Comparison of ENCODE assay signal across 1 cellular context in the genomic region with DNA sequence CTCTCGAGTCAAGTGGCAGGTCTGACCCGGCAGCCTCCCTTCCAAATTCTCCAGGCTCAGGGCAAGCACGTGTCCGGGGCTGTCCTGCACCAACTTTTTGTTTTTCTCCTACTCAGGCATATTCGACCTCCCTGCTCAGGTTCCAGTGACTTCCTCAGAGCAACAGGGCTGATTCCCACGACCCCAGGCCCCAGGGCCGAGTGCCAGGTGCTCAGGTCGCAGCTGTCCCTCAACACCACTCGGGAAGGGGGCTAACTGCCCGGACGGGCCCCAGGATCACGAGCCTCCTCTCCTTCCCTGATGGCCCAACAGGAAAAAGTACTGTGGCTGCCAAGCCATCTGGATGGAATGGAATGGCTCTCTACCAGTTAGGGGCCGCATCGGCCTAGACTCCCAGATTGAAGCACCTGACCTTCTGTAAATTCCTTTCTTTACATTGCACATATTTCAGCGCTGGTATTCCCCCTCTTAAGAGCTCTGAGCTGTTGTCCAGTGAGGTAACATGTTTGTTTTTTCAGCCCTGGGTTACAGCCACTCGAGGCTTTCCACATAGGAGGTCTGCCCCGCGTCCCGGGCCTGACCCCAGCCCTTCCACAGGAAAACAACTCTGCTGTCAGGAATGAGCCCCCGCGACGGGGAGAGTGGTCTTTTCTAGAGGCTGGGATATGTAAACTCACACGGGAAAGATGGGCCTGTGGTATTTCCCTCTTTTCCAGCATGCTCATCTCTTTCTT.
TF ChIP-seq lines count a peak whose summit lies in the region.

No MANE protein-coding gene starts in this region.

TF ChIP-seq in HepG2, 621 proteins besides CTCF, POLR2A, EP300 and RAD21 (continued from another document and continues in another):
- TF ChIP-seq U2AF1 (optimal IDR thresholded peaks at IDR 0.05; ENCODE audit: low read depth, low read length) (no peak), BCL6 (CRISPR knock-in tag; IDR thresholded peaks at IDR 0.05) (peak; percentile 70), MYC (CRISPR knock-in tag; IDR thresholded peaks at IDR 0.05; ENCODE audit: borderline replicate concordance) (no peak), ZNF12 (CRISPR knock-in tag; IDR thresholded peaks at IDR 0.05) (no peak), THAP11 (CRISPR knock-in tag; IDR thresholded peaks at IDR 0.05) (peak; percentile 35; the same call in 1 of the 2 replicates), SALL1 (CRISPR knock-in tag; IDR thresholded peaks at IDR 0.05) (peak; percentile 40; the same call in 1 of the 2 replicates), FOXP1 (IDR thresholded peaks at IDR 0.05) (peak; percentile 40; the same call in 1 of the 2 replicates), FOXP1 (CRISPR knock-in tag; IDR thresholded peaks at IDR 0.05) (peak; percentile 83), ZC3H13 (CRISPR knock-in tag; IDR thresholded peaks at IDR 0.05) (no peak), ERF (CRISPR knock-in tag; IDR thresholded peaks at IDR 0.05) (peak; percentile 64), RXRA (CRISPR knock-in tag; IDR thresholded peaks at IDR 0.05) (peak; percentile 74; the same call in 1 of the 2 replicates), ZNF3 (CRISPR knock-in tag; IDR thresholded peaks at IDR 0.05) (no peak), ZNF607 (CRISPR knock-in tag; IDR thresholded peaks at IDR 0.05; ENCODE audit: borderline replicate concordance) (0 out of 2 replicates have a peak, but pooled peaks have one; percentile 25), SOX13 (IDR thresholded peaks at IDR 0.05) (no peak), SOX13 (CRISPR knock-in tag; conservative IDR thresholded peaks at IDR 0.05 in 1 of 2, IDR thresholded peaks at IDR 0.05 in 1 of 2) (peak in 1 of 2 experiments; percentile 75; a peak in 2 of 4 replicates), ZBTB20 (CRISPR knock-in tag; IDR thresholded peaks at IDR 0.05; ENCODE audit: borderline replicate concordance, low read depth) (peak; percentile 68; the same call in 1 of the 2 replicates), LCORL (IDR thresholded peaks at IDR 0.05) (no peak), LCORL (CRISPR knock-in tag; IDR thresholded peaks at IDR 0.05) (peak; percentile 32; the same call in 1 of the 2 replicates), HNF4A (CRISPR knock-in tag; IDR thresholded peaks at IDR 0.05) (0 out of 2 replicates have a peak, but pooled peaks have one; percentile 6), RELA (CRISPR knock-in tag; IDR thresholded peaks at IDR 0.05) (no peak), ELF3 (CRISPR knock-in tag; IDR thresholded peaks at IDR 0.05) (peak; percentile 60), FOXA3 (CRISPR knock-in tag; IDR thresholded peaks at IDR 0.05) (peak; percentile 81), CAMTA2 (CRISPR knock-in tag; IDR thresholded peaks at IDR 0.05; ENCODE audit: borderline replicate concordance) (no peak), PHF21A (CRISPR knock-in tag; IDR thresholded peaks at IDR 0.05) (peak; percentile 47; the same call in 1 of the 2 replicates), GATAD2A (CRISPR knock-in tag; IDR thresholded peaks at IDR 0.05) (peak; percentile 80), GTF2F1 (IDR thresholded peaks at IDR 0.05; ENCODE audit: low read length) (no peak), ZFX (CRISPR knock-in tag; IDR thresholded peaks at IDR 0.05; ENCODE audit: low read depth) (peak; percentile 38; the same call in 1 of the 2 replicates)
- TF ChIP-seq, protein P1, sequence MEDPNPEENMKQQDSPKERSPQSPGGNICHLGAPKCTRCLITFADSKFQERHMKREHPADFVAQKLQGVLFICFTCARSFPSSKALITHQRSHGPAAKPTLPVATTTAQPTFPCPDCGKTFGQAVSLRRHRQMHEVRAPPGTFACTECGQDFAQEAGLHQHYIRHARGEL (CRISPR knock-in tag; IDR thresholded peaks at IDR 0.05), result no peak
- TF ChIP-seq, protein P2, sequence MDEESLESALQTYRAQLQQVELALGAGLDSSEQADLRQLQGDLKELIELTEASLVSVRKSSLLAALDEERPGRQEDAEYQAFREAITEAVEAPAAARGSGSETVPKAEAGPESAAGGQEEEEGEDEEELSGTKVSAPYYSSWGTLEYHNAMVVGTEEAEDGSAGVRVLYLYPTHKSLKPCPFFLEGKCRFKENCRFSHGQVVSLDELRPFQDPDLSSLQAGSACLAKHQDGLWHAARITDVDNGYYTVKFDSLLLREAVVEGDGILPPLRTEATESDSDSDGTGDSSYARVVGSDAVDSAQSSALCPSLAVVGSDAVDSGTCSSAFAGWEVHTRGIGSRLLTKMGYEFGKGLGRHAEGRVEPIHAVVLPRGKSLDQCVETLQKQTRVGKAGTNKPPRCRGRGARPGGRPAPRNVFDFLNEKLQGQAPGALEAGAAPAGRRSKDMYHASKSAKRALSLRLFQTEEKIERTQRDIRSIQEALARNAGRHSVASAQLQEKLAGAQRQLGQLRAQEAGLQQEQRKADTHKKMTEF (CRISPR knock-in tag; IDR thresholded peaks at IDR 0.05), result 0 out of 2 replicates have a peak, but pooled peaks have one; percentile 35
- TF ChIP-seq, protein P3, sequence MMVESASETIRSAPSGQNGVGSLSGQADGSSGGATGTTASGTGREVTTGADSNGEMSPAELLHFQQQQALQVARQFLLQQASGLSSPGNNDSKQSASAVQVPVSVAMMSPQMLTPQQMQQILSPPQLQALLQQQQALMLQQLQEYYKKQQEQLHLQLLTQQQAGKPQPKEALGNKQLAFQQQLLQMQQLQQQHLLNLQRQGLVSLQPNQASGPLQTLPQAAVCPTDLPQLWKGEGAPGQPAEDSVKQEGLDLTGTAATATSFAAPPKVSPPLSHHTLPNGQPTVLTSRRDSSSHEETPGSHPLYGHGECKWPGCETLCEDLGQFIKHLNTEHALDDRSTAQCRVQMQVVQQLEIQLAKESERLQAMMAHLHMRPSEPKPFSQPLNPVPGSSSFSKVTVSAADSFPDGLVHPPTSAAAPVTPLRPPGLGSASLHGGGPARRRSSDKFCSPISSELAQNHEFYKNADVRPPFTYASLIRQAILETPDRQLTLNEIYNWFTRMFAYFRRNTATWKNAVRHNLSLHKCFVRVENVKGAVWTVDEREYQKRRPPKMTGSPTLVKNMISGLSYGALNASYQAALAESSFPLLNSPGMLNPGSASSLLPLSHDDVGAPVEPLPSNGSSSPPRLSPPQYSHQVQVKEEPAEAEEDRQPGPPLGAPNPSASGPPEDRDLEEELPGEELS (CRISPR knock-in tag; IDR thresholded peaks at IDR 0.05), result peak; percentile 60; the same call in 1 of the 2 replicates
- TF ChIP-seq, protein P4, sequence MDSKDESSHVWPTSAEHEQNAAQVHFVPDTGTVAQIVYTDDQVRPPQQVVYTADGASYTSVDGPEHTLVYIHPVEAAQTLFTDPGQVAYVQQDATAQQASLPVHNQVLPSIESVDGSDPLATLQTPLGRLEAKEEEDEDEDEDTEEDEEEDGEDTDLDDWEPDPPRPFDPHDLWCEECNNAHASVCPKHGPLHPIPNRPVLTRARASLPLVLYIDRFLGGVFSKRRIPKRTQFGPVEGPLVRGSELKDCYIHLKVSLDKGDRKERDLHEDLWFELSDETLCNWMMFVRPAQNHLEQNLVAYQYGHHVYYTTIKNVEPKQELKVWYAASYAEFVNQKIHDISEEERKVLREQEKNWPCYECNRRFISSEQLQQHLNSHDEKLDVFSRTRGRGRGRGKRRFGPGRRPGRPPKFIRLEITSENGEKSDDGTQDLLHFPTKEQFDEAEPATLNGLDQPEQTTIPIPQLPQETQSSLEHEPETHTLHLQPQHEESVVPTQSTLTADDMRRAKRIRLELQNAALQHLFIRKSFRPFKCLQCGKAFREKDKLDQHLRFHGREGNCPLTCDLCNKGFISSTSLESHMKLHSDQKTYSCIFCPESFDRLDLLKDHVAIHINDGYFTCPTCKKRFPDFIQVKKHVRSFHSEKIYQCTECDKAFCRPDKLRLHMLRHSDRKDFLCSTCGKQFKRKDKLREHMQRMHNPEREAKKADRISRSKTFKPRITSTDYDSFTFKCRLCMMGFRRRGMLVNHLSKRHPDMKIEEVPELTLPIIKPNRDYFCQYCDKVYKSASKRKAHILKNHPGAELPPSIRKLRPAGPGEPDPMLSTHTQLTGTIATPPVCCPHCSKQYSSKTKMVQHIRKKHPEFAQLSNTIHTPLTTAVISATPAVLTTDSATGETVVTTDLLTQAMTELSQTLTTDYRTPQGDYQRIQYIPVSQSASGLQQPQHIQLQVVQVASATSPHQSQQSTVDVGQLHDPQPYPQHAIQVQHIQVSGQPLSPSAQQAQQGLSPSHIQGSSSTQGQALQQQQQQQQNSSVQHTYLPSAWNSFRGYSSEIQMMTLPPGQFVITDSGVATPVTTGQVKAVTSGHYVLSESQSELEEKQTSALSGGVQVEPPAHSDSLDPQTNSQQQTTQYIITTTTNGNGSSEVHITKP (CRISPR knock-in tag; IDR thresholded peaks at IDR 0.05; ENCODE audit: low read depth), result peak; percentile 63; the same call in 1 of the 2 replicates
- TF ChIP-seq, protein P5, sequence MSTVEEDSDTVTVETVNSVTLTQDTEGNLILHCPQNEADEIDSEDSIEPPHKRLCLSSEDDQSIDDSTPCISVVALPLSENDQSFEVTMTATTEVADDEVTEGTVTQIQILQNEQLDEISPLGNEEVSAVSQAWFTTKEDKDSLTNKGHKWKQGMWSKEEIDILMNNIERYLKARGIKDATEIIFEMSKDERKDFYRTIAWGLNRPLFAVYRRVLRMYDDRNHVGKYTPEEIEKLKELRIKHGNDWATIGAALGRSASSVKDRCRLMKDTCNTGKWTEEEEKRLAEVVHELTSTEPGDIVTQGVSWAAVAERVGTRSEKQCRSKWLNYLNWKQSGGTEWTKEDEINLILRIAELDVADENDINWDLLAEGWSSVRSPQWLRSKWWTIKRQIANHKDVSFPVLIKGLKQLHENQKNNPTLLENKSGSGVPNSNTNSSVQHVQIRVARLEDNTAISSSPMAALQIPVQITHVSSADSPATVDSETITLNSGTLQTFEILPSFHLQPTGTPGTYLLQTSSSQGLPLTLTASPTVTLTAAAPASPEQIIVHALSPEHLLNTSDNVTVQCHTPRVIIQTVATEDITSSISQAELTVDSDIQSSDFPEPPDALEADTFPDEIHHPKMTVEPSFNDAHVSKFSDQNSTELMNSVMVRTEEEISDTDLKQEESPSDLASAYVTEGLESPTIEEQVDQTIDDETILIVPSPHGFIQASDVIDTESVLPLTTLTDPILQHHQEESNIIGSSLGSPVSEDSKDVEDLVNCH (CRISPR knock-in tag; IDR thresholded peaks at IDR 0.05), result no peak
- TF ChIP-seq, protein P6, sequence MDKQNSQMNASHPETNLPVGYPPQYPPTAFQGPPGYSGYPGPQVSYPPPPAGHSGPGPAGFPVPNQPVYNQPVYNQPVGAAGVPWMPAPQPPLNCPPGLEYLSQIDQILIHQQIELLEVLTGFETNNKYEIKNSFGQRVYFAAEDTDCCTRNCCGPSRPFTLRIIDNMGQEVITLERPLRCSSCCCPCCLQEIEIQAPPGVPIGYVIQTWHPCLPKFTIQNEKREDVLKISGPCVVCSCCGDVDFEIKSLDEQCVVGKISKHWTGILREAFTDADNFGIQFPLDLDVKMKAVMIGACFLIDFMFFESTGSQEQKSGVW (CRISPR knock-in tag; IDR thresholded peaks at IDR 0.05; ENCODE audit: borderline replicate concordance), result no peak
- TF ChIP-seq, protein P7, sequence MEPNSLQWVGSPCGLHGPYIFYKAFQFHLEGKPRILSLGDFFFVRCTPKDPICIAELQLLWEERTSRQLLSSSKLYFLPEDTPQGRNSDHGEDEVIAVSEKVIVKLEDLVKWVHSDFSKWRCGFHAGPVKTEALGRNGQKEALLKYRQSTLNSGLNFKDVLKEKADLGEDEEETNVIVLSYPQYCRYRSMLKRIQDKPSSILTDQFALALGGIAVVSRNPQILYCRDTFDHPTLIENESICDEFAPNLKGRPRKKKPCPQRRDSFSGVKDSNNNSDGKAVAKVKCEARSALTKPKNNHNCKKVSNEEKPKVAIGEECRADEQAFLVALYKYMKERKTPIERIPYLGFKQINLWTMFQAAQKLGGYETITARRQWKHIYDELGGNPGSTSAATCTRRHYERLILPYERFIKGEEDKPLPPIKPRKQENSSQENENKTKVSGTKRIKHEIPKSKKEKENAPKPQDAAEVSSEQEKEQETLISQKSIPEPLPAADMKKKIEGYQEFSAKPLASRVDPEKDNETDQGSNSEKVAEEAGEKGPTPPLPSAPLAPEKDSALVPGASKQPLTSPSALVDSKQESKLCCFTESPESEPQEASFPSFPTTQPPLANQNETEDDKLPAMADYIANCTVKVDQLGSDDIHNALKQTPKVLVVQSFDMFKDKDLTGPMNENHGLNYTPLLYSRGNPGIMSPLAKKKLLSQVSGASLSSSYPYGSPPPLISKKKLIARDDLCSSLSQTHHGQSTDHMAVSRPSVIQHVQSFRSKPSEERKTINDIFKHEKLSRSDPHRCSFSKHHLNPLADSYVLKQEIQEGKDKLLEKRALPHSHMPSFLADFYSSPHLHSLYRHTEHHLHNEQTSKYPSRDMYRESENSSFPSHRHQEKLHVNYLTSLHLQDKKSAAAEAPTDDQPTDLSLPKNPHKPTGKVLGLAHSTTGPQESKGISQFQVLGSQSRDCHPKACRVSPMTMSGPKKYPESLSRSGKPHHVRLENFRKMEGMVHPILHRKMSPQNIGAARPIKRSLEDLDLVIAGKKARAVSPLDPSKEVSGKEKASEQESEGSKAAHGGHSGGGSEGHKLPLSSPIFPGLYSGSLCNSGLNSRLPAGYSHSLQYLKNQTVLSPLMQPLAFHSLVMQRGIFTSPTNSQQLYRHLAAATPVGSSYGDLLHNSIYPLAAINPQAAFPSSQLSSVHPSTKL (CRISPR knock-in tag; IDR thresholded peaks at IDR 0.05), result peak; percentile 74
